Comparison of ENCODE assay signal across 7 cellular contexts in the genomic region with DNA sequence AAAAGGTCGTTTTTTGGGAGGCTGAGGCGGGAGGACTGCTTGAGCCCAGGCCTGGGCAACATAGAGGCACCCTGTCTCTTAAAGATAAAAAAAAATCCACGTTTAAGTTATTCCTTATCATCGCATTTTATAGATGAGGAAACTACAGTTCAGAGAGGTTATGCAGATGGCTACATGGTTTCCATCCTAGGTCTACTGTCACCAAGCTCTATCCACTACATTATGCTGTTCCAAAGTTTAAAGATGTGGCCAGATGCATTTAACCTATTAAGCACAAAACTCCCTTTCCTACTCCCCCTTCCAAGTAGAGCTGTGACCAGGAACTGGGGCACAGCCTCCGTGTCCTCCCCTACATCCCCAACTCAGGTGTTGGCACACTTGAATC. TPM values are rescaled to one million over a fixed set of nuclear protein-coding genes. Genes with fewer than 3 reads are reported as not detected.
A peak's percentile ranks its signal among the peaks of the same experiment; 100 is the strongest.
DNase-seq lines count a peak whose midpoint lies in the region; ATAC-seq and TF ChIP-seq lines count a peak whose summit lies in the region.

No MANE protein-coding gene starts in this region.

- peak overlapping the region; percentile 88 for H3K27ac Mint-ChIP-seq in activated CD8-positive, alpha-beta T cell treated with anti-CD3 and anti-CD28 coated beads for 36 hours
- H3K27ac Mint-ChIP-seq in stimulated activated naive CD8-positive, alpha-beta T cell treated with anti-CD3 and anti-CD28 coated beads, Interleukin-15, amount 100 ng/mL, for 72 hours = peak overlapping the region in 1 of 2 donors; percentile 79

- no peak for ATAC-seq in activated CD8-positive, alpha-beta T cell treated with anti-CD3 and anti-CD28 coated beads for 36 hours
- ATAC-seq in stimulated activated naive CD8-positive, alpha-beta T cell treated with anti-CD3 and anti-CD28 coated beads, Interleukin-15, amount 100 ng/mL, for 72 hours = no peak

- no peaks in the 10 kb centered on the region for H3K27me3 Mint-ChIP-seq in activated CD8-positive, alpha-beta T cell treated with anti-CD3 and anti-CD28 coated beads for 36 hours
- H3K27me3 Mint-ChIP-seq in stimulated activated naive CD8-positive, alpha-beta T cell treated with anti-CD3 and anti-CD28 coated beads, Interleukin-15, amount 100 ng/mL, for 72 hours = no peaks in the 10 kb centered on the region

- H3K27ac ChIP-seq in iPS-18a (ENCODE audit: low read length) = no peak overlapping the region

- peak overlapping the region; percentile 94 for H3K4me3 Mint-ChIP-seq in activated CD8-positive, alpha-beta T cell treated with anti-CD3 and anti-CD28 coated beads for 36 hours
- peak overlapping the region; percentile 86 to 93 for H3K4me3 Mint-ChIP-seq in stimulated activated naive CD8-positive, alpha-beta T cell treated with anti-CD3 and anti-CD28 coated beads, Interleukin-15, amount 100 ng/mL, for 72 hours

- H3K9ac ChIP-seq in iPS-18a (ENCODE audit: low read length) = peak overlapping the region; percentile 11

- H3K4me1 Mint-ChIP-seq in activated CD8-positive, alpha-beta T cell treated with anti-CD3 and anti-CD28 coated beads for 36 hours (ENCODE audit: low read depth) = peaks cover 50% of the 10 kb centered on the region
- peaks cover 65% of the 10 kb centered on the region for H3K4me1 Mint-ChIP-seq in stimulated activated naive CD8-positive, alpha-beta T cell treated with anti-CD3 and anti-CD28 coated beads, Interleukin-15, amount 100 ng/mL, for 72 hours

- CTCF ChIA-PET in activated CD8-positive, alpha-beta T cell treated with anti-CD3 and anti-CD28 coated beads for 36 hours (lab: Charles Lee) = interaction anchor here (0.7 to 2.3 kb wide), 5 partner anchors 9 to 143 kb away, joined by 3 to 10 read pairs (median 4); partner anchors contain the start of gene ABCB10

- H3K4me1 ChIP-seq in iPS-18a (ENCODE audit: control insufficient read depth, low read depth, low read length) = peaks cover 20% of the 10 kb centered on the region

- H3K36me3 Mint-ChIP-seq in activated CD8-positive, alpha-beta T cell treated with anti-CD3 and anti-CD28 coated beads for 36 hours (ENCODE audit: low read depth) = peaks cover 12% of the 10 kb centered on the region

- POLR2A ChIA-PET in activated CD8-positive, alpha-beta T cell treated with anti-CD3 and anti-CD28 coated beads for 36 hours (lab: Charles Lee) = interaction anchor here (1.1 to 3.1 kb wide), 6 partner anchors 11 to 67 kb away, joined by 3 to 26 read pairs (median 5); partner anchors contain the start of gene ABCB10

- intact Hi-C loops in activated CD8-positive, alpha-beta T cell treated with anti-CD3 and anti-CD28 coated beads for 36 hours (cut with micrococcal nuclease) = loop anchor here (10.0 kb wide), 1 partner anchor 70 kb away; the partner anchor contains the start of gene ABCB10

- peaks cover 7% of the 10 kb centered on the region for H3K36me3 ChIP-seq in iPS-18a (ENCODE audit: control insufficient read depth, low read depth, low read length)

- no peak for DNase-seq in HFF-Myc (ENCODE audit: extremely low read depth, low read depth)
- no peak for DNase-seq in activated CD8-positive, alpha-beta T cell treated with anti-CD3 and anti-CD28 coated beads for 36 hours
- no peak for DNase-seq in stimulated activated naive CD8-positive, alpha-beta T cell treated with anti-CD3 and anti-CD28 coated beads, Interleukin-15, amount 100 ng/mL, for 72 hours
- DNase-seq in NCI-H1092 treated with DMSO at 0.1 percent for 48 hours (lab: John Stamatoyannopoulos, UW) = no peak
- no peak for DNase-seq in DMS 273 treated with DMSO at 0.1 percent for 48 hours (lab: John Stamatoyannopoulos, UW)
- DNase-seq in DMS53 treated with DMSO at 0.1 percent for 48 hours (lab: John Stamatoyannopoulos, UW; ENCODE audit: unreplicated experiment) = no peak

- H3K27me3 ChIP-seq in iPS-18a (ENCODE audit: control insufficient read depth, insufficient read depth, low read length) = peaks cover 8% of the 10 kb centered on the region

- no peaks in the 10 kb centered on the region for H3K9me3 ChIP-seq in iPS-18a (ENCODE audit: control insufficient read depth, low read depth, low read length)

- H3K4me3 ChIP-seq in HFF-Myc (replicated peaks; ENCODE audit: low read depth, low read length) (peak overlapping the region; percentile 72), iPS-18a (ENCODE audit: low read length) (peak overlapping the region; percentile 72)

- no peak for TF ChIP-seq CTCF in HFF-Myc (IDR thresholded peaks at IDR 0.05; ENCODE audit: low read depth, low read length, missing control alignments)
- TF ChIP-seq CTCF in activated CD8-positive, alpha-beta T cell treated with anti-CD3 and anti-CD28 coated beads for 36 hours (IDR thresholded peaks at IDR 0.05) = no peak

- H3K9me3 Mint-ChIP-seq in activated CD8-positive, alpha-beta T cell treated with anti-CD3 and anti-CD28 coated beads for 36 hours = no peaks in the 10 kb centered on the region
- no peaks in the 10 kb centered on the region for H3K9me3 Mint-ChIP-seq in stimulated activated naive CD8-positive, alpha-beta T cell treated with anti-CD3 and anti-CD28 coated beads, Interleukin-15, amount 100 ng/mL, for 72 hours

RNA-seq across cellular contexts. Expression of gene TAF5L, which starts 1.4 kb away (rescaled TPM):
- total RNA-seq in activated CD8-positive, alpha-beta T cell treated with anti-CD3 and anti-CD28 coated beads for 36 hours = 10 to 100 TPM; 17.7 to 19.5 TPM

RNA-seq across cellular contexts. Expression of gene URB2, which starts 1.5 kb away (rescaled TPM):
- 10 to 100 TPM; 17.4 to 17.7 TPM for total RNA-seq in activated CD8-positive, alpha-beta T cell treated with anti-CD3 and anti-CD28 coated beads for 36 hours
